In the genomic region with DNA sequence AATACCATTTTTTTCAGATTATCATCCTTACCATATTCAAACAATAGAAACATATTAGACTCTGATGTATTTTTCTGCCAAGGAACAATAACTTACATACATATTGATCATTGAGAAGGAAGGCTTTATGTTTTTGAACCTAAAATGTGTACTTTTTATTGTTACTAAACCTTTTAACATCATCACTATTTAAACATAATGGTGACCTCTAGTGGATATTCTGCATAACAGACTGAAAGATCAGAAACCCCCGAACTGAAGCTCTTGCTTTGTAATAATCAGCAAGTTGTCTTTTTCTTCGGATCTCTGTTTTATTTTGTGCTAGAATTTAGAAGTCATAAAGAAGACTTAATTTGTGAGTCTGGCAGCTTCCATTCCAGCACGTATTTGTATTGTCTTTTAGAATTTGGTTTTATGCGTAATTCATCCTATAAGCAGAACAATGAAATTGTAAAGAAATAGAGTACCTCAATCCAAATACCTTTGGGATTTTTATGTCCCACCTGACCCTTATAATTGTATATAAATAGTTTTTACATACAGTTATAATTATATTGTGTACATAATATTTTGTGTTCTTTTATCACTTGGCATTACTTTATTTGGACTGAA, we compare ENCODE assay signal across 8 cellular contexts.
DNase-seq lines count a peak whose midpoint lies in the region; ATAC-seq, FAIRE-seq and TF ChIP-seq lines count a peak whose summit lies in the region.

No MANE protein-coding gene starts in this region.

- TF ChIP-seq POLR2A in breast epithelium (IDR thresholded peaks at IDR 0.05) = no peak

- 28% methylated on average over 4 of the region's 4 CpGs for WGBS in aorta, 2 donors

- peaks cover 5 to 63% (median 37%) of the 10 kb centered on the region in 11 experiments for H3K36me3 ChIP-seq in BLaER1 treated with 17β-estradiol and CSF1 and Interleukin-3, amounts not matched to agents 10 nM and 100 nM
- H3K36me3 ChIP-seq in breast epithelium (no peaks in the 10 kb centered on the region), aorta (ENCODE audit: control insufficient read depth in 1 of 2, insufficient read depth in 2 of 2, low read length in 1 of 2) (peaks cover 0 to 2% of the 10 kb centered on the region in 2 donors)

- peak; percentile 58 to 78 (median 74) for TF ChIP-seq CTCF in breast epithelium (IDR thresholded peaks at IDR 0.05)

- H4K20me1 ChIP-seq in BLaER1 treated with 17β-estradiol and CSF1 and Interleukin-3, amounts not matched to agents 10 nM and 100 nM = peaks cover 11 to 92% (median 43%) of the 10 kb centered on the region in 11 experiments; a peak in 18 of 22 replicates

- H3K9me3 ChIP-seq in BLaER1 treated with 17β-estradiol and CSF1 and Interleukin-3, amounts not matched to agents 10 nM and 100 nM (replicated peaks in 1 of 11) = no peaks in the 10 kb centered on the region
- H3K9me3 ChIP-seq in breast epithelium (no peaks in the 10 kb centered on the region), aorta (ENCODE audit: control insufficient read depth, low read length) (no peaks in the 10 kb centered on the region)

- peak overlapping the region in 3 of 11 experiments; percentile 10 to 43 (median 25); a peak in 3 of 22 replicates for H3K9ac ChIP-seq in BLaER1 treated with 17β-estradiol and CSF1 and Interleukin-3, amounts not matched to agents 10 nM and 100 nM

- H3K27ac ChIP-seq in BLaER1 treated with 17β-estradiol and CSF1 and Interleukin-3, amounts not matched to agents 10 nM and 100 nM = peak overlapping the region in 7 of 11 experiments; percentile 9 to 56 (median 38); a peak in 11 of 22 replicates
- peak overlapping the region in 1 of 2 donors; percentile 27 for H3K27ac ChIP-seq in breast epithelium
- no peak overlapping the region for H3K27ac ChIP-seq in aorta (ENCODE audit: low read depth in 1 of 2, low read length in 2 of 2)

- DNase-seq in GM19239 (ENCODE audit: insufficient read length, low spot score) = no peak
- DNase-seq in NCI-H748 treated with DMSO at 0.1 percent for 48 hours (lab: John Stamatoyannopoulos, UW) = peak; percentile 58
- no peak for DNase-seq in breast epithelium (ENCODE audit: low spot score in 2 of 2)
- no peak for DNase-seq in left colon
- DNase-seq in aorta = no peak
- no peak for DNase-seq in stimulated activated CD4-positive, alpha-beta T cell treated with anti-CD3 and anti-CD28 coated beads, Interleukin-12 subunit alpha, Interleukin-12 subunit beta, amount 100 ng/mL, for 4 hours

- intact Hi-C loops in breast epithelium (cut with DNase I; ENCODE audit: low total_unique reads) = loop anchor here (5.0 kb wide), 1 partner anchor 131 kb away; no protein-coding TSS in a partner anchor
- intact Hi-C loops in left colon (cut with DNase I, micrococcal nuclease) = loop anchor here (2.0 to 5.0 kb wide), 2 partner anchors 135 to 136 kb away; partner anchors contain the start of gene DIP2B (in 1 of the 2)
- intact Hi-C loops in aorta (cut with DNase I) = loop anchor here (2.0 kb wide), 2 partner anchors 133 to 135 kb away; partner anchors contain the start of gene DIP2B (in 1 of the 2)

- peak overlapping the region in 6 of 11 experiments; percentile 0 to 82 (median 69); a peak in 10 of 22 replicates for H3K4me2 ChIP-seq in BLaER1 treated with 17β-estradiol and CSF1 and Interleukin-3, amounts not matched to agents 10 nM and 100 nM

- H3K4me3 ChIP-seq in BLaER1 treated with 17β-estradiol and CSF1 and Interleukin-3, amounts not matched to agents 10 nM and 100 nM = no peak overlapping the region
- no peak overlapping the region for H3K4me3 ChIP-seq in breast epithelium
- no peak overlapping the region for H3K4me3 ChIP-seq in aorta (ENCODE audit: low read length in 2 of 2)

- peaks cover 18 to 93% (median 59%) of the 10 kb centered on the region in 10 experiments; a peak in 19 of 20 replicates for H3K4me1 ChIP-seq in BLaER1 treated with 17β-estradiol and CSF1 and Interleukin-3, amounts not matched to agents 10 nM and 100 nM
- no peaks in the 10 kb centered on the region for H3K4me1 ChIP-seq in breast epithelium
- H3K4me1 ChIP-seq in aorta (ENCODE audit: control insufficient read depth in 1 of 2, insufficient read depth in 2 of 2, low read length in 2 of 2) = no peaks in the 10 kb centered on the region

- H3K27me3 ChIP-seq in BLaER1 treated with 17β-estradiol and CSF1 and Interleukin-3, amounts not matched to agents 10 nM and 100 nM = no peaks in the 10 kb centered on the region
- H3K27me3 ChIP-seq in breast epithelium (no peaks in the 10 kb centered on the region), aorta (ENCODE audit: control insufficient read depth in 1 of 2, insufficient read depth in 2 of 2, low read length in 1 of 2) (no peaks in the 10 kb centered on the region)

- FAIRE-seq in GM19239 (lab: Jason Lieb, UNC) = peak; percentile 88

- ATAC-seq in left colon (peak; percentile 53), aorta (ENCODE audit: low FRiP score) (peak; percentile 76), GM18867 (IDR thresholded peaks at IDR 0.05; ENCODE audit: unreplicated experiment) (no peak)

Comparison
In these comparisons a context has a peak if more than half of its experiments do, and no peak if none do; other contexts are left out.
1. H3K27ac ChIP-seq: peak in BLaER1 treated with 17β-estradiol and CSF1 and Interleukin-3, amounts not matched to agents 10 nM and 100 nM (7 of 11); none in aorta (0 of 2).